ENCODE assay signal across 20 cellular contexts in genomic region chr10:90658791-90659190, GRCh38.
A peak's percentile ranks its signal among the peaks of the same experiment; 100 is the strongest.
DNase-seq lines count a peak whose midpoint lies in the region; ATAC-seq, FAIRE-seq and TF ChIP-seq lines count a peak whose summit lies in the region.
"Had no signal": no experiment of that assay in that cellular context is flagged by ENCODE, and none has a peak within 500 bp of the region (broad histone marks: within the 10 kb centered on the region; RNA-seq: fewer than 3 reads in every experiment).

No MANE protein-coding gene starts in this region.

- no peaks in the 10 kb centered on the region for H3K27me3 ChIP-seq in Caco-2 (replicated peaks; ENCODE audit: control insufficient read depth, insufficient read depth, low read length)
- no peaks in the 10 kb centered on the region for H3K27me3 ChIP-seq in brain microvascular endothelial cell (replicated peaks)
- no peaks in the 10 kb centered on the region for H3K27me3 ChIP-seq in keratinocyte (ENCODE audit: control insufficient read depth, extremely low read depth, insufficient read depth, low read length)
- H3K27me3 ChIP-seq: hepatocyte, pancreas, SJSA1, tibial artery had no signal

- dilution Hi-C loops in keratinocyte (cut with MboI; ENCODE audit: extremely low pct_ligation_motif_present, low sequenced_read_pairs): no loop called here

- CTCF ChIA-PET in Caco-2 (lab: Charles Lee) (no interaction called here), T-cell (lab: Charles Lee) (no interaction called here)

- H3K27me3 Mint-ChIP-seq in Caco-2 (ENCODE audit: insufficient read depth, unreplicated experiment) (peaks cover 5% of the 10 kb centered on the region), T-cell (peaks cover 0 to 5% of the 10 kb centered on the region in 2 donors)
- H3K27me3 Mint-ChIP-seq in activated T-cell treated with anti-CD3 and anti-CD28 coated beads, Interleukin-2, amount 50 U/mL, for 4 hours (ENCODE audit: low read depth): peaks cover 4% of the 10 kb centered on the region

- H4K20me1 ChIP-seq in keratinocyte (ENCODE audit: control insufficient read depth, extremely low read depth, insufficient read depth, low read length): no peaks in the 10 kb centered on the region

- no peaks in the 10 kb centered on the region for H3K4me1 Mint-ChIP-seq in Caco-2 (ENCODE audit: low read depth, unreplicated experiment)
- H3K4me1 Mint-ChIP-seq in activated T-cell treated with anti-CD3 and anti-CD28 coated beads, Interleukin-2, amount 50 U/mL, for 4 hours (ENCODE audit: low read depth): no peaks in the 10 kb centered on the region
- no peaks in the 10 kb centered on the region for H3K4me1 Mint-ChIP-seq in T-cell
- H3K4me1 Mint-ChIP-seq: activated naive CD4-positive, alpha-beta T cell treated with anti-CD3 and anti-CD28 coated beads, Interleukin-2, amount 10 ng/mL, durations not matched to agents 7 days and 5 days; B cell; stimulated activated effector memory CD8-positive, alpha-beta T cell treated with anti-CD3 and anti-CD28 coated beads, Interleukin-12 subunit alpha, Interleukin-12 subunit beta, amount 100 ng/mL, for 72 hours had no signal

- H3K9me3 Mint-ChIP-seq in Caco-2 (ENCODE audit: unreplicated experiment): no peaks in the 10 kb centered on the region
- peaks cover 19% of the 10 kb centered on the region for H3K9me3 Mint-ChIP-seq in activated T-cell treated with anti-CD3 and anti-CD28 coated beads, Interleukin-2, amount 50 U/mL, for 4 hours
- H3K9me3 Mint-ChIP-seq in T-cell: peaks cover 0 to 16% (median 5%) of the 10 kb centered on the region in 3 donors
- H3K9me3 Mint-ChIP-seq: activated naive CD4-positive, alpha-beta T cell treated with anti-CD3 and anti-CD28 coated beads, Interleukin-2, amount 10 ng/mL, durations not matched to agents 7 days and 5 days had no signal

- H3K9me3 ChIP-seq in Caco-2 (no peaks in the 10 kb centered on the region), keratinocyte (ENCODE audit: control insufficient read depth, low read depth, low read length) (no peaks in the 10 kb centered on the region)
- H3K9me3 ChIP-seq: pancreas, SJSA1 had no signal

- DNase-seq in Caco-2 (peak in 1 of 2 experiments; percentile 7), HFF-Myc (ENCODE audit: extremely low read depth, low read depth) (no peak), brain microvascular endothelial cell (no peak), keratinocyte (ENCODE audit: low read depth, low spot score) (no peak), T-cell (no peak)
- no peak for DNase-seq in activated T-cell treated with anti-CD3 and anti-CD28 coated beads, Interleukin-2, amount 50 U/mL, for 4 hours
- DNase-seq in activated T-cell treated with anti-CD3 and anti-CD28 coated beads, Interleukin-2, amount 50 U/mL, for 1 hour: no peak
- DNase-seq: activated CD4-positive, alpha-beta T cell treated with anti-CD3 and anti-CD28 coated beads for 48 hours; activated CD8-positive, alpha-beta memory T cell treated with anti-CD3 and anti-CD28 coated beads, Interleukin-2, amount 50 U/mL, for 4 hours; activated naive CD4-positive, alpha-beta T cell treated with anti-CD3 and anti-CD28 coated beads, Interleukin-2, amount 10 ng/mL, durations not matched to agents 7 days and 5 days; NCI-H1436 treated with DMSO at 0.1 percent for 48 hours; pancreas; tibial artery had no signal

- H3K4me3 ChIP-seq in Caco-2 (ENCODE audit: low read depth, low read length) (no peak overlapping the region), HFF-Myc (replicated peaks; ENCODE audit: low read depth, low read length) (no peak overlapping the region), brain microvascular endothelial cell (ENCODE audit: low read depth, low read length) (no peak overlapping the region), keratinocyte (ENCODE audit: control insufficient read depth in 2 of 3, extremely low read depth in 1 of 3, insufficient read depth in 2 of 3, low read depth in 1 of 3, low read length in 3 of 3) (no peak overlapping the region)
- H3K4me3 ChIP-seq: hepatocyte, pancreas, SJSA1, tibial artery had no signal

- H3K36me3 ChIP-seq in Caco-2 (ENCODE audit: control insufficient read depth, insufficient read depth, low read length) (no peaks in the 10 kb centered on the region), brain microvascular endothelial cell (replicated peaks) (no peaks in the 10 kb centered on the region), keratinocyte (ENCODE audit: control insufficient read depth in 2 of 2, extremely low read depth in 1 of 2, insufficient read depth in 2 of 2, low read length in 2 of 2) (no peaks in the 10 kb centered on the region)
- H3K36me3 ChIP-seq: pancreas, SJSA1, tibial artery had no signal

- no peak for TF ChIP-seq POLR2A in GM18505 (IDR thresholded peaks at IDR 0.05; ENCODE audit: borderline replicate concordance, extremely low read depth, insufficient read depth, insufficient read length)

- no peaks in the 10 kb centered on the region for H3K36me3 Mint-ChIP-seq in Caco-2 (ENCODE audit: insufficient read depth, unreplicated experiment)
- no peaks in the 10 kb centered on the region for H3K36me3 Mint-ChIP-seq in activated T-cell treated with anti-CD3 and anti-CD28 coated beads, Interleukin-2, amount 50 U/mL, for 4 hours (ENCODE audit: insufficient read depth)
- H3K36me3 Mint-ChIP-seq in T-cell: no peaks in the 10 kb centered on the region
- H3K36me3 Mint-ChIP-seq: activated naive CD4-positive, alpha-beta T cell treated with anti-CD3 and anti-CD28 coated beads, Interleukin-2, amount 10 ng/mL, durations not matched to agents 7 days and 5 days; stimulated activated effector memory CD8-positive, alpha-beta T cell treated with anti-CD3 and anti-CD28 coated beads, Interleukin-12 subunit alpha, Interleukin-12 subunit beta, amount 100 ng/mL, for 72 hours had no signal

- no peaks in the 10 kb centered on the region for H3K9me1 ChIP-seq in keratinocyte (ENCODE audit: control insufficient read depth, extremely low read depth, insufficient read depth, low read length)

- no peak overlapping the region for H2AFZ ChIP-seq in keratinocyte (ENCODE audit: control insufficient read depth, low read length)
- H2AFZ ChIP-seq: hepatocyte had no signal

- H3K79me2 ChIP-seq in keratinocyte (ENCODE audit: control insufficient read depth, insufficient read depth, low read length): no peaks in the 10 kb centered on the region
- H3K79me2 ChIP-seq: hepatocyte had no signal

- intact Hi-C loops in Caco-2 (cut with micrococcal nuclease; ENCODE audit: unreplicated experiment): loop anchor here (5.0 kb wide), 1 partner anchor 866 kb away; no protein-coding TSS in a partner anchor

- H3K4me1 ChIP-seq in Caco-2 (no peaks in the 10 kb centered on the region), keratinocyte (ENCODE audit: control insufficient read depth, extremely low read depth, insufficient read depth, low read length) (no peaks in the 10 kb centered on the region)
- H3K4me1 ChIP-seq: pancreas, SJSA1, tibial artery had no signal

- BruUV-seq in Caco-2 (replicated peaks; lab: Mats Ljungman, UMichigan): no TSS peak

- H3K4me3 Mint-ChIP-seq in Caco-2 (ENCODE audit: unreplicated experiment) (no peak overlapping the region), T-cell (no peak overlapping the region)
- no peak overlapping the region for H3K4me3 Mint-ChIP-seq in activated T-cell treated with anti-CD3 and anti-CD28 coated beads, Interleukin-2, amount 50 U/mL, for 4 hours
- H3K4me3 Mint-ChIP-seq: activated naive CD4-positive, alpha-beta T cell treated with anti-CD3 and anti-CD28 coated beads, Interleukin-2, amount 10 ng/mL, durations not matched to agents 7 days and 5 days; B cell; stimulated activated effector memory CD8-positive, alpha-beta T cell treated with anti-CD3 and anti-CD28 coated beads, Interleukin-12 subunit alpha, Interleukin-12 subunit beta, amount 100 ng/mL, for 72 hours had no signal

- H3K27ac ChIP-seq in brain microvascular endothelial cell: no peak overlapping the region
- H3K27ac ChIP-seq in keratinocyte (ENCODE audit: control insufficient read depth, insufficient read depth, low read length): no peak overlapping the region
- H3K27ac ChIP-seq: hepatocyte, HL-60, pancreas, SJSA1, tibial artery had no signal

- FAIRE-seq in keratinocyte (lab: Jason Lieb, UNC): no peak
- FAIRE-seq: astrocyte, pancreas had no signal

- no peak for ATAC-seq in activated T-cell treated with anti-CD3 and anti-CD28 coated beads, Interleukin-2, amount 50 U/mL, for 4 hours
- ATAC-seq in T-cell (replicated peaks in 1 of 4) (no peak), GM18505 (IDR thresholded peaks at IDR 0.05; ENCODE audit: unreplicated experiment) (no peak)
- ATAC-seq: pancreas; stimulated activated effector memory CD8-positive, alpha-beta T cell treated with anti-CD3 and anti-CD28 coated beads, Interleukin-12 subunit alpha, Interleukin-12 subunit beta, amount 100 ng/mL, for 72 hours had no signal

- no peak overlapping the region for H3K9ac ChIP-seq in keratinocyte (ENCODE audit: control insufficient read depth, extremely low read depth, insufficient read depth, low read length)

- no peak overlapping the region for H3K27ac Mint-ChIP-seq in Caco-2 (ENCODE audit: unreplicated experiment)
- no peak overlapping the region for H3K27ac Mint-ChIP-seq in T-cell
- H3K27ac Mint-ChIP-seq: activated naive CD4-positive, alpha-beta T cell treated with anti-CD3 and anti-CD28 coated beads, Interleukin-2, amount 10 ng/mL, durations not matched to agents 7 days and 5 days; B cell; stimulated activated effector memory CD8-positive, alpha-beta T cell treated with anti-CD3 and anti-CD28 coated beads, Interleukin-12 subunit alpha, Interleukin-12 subunit beta, amount 100 ng/mL, for 72 hours had no signal

- H3K4me2 ChIP-seq in keratinocyte (ENCODE audit: control insufficient read depth, extremely low read depth, insufficient read depth, low read depth, low read length): no peak overlapping the region
- H3K4me2 ChIP-seq: hepatocyte had no signal

- in situ Hi-C loops in brain microvascular endothelial cell (cut with HindIII; ENCODE audit: low pct_ligation_motif_present, low sequenced_read_pairs): no loop called here

- POLR2A ChIA-PET in Caco-2 (lab: Charles Lee) (no interaction called here), T-cell (lab: Charles Lee) (no interaction called here)

- TF ChIP-seq CTCF in Caco-2 (IDR thresholded peaks at IDR 0.05; ENCODE audit: insufficient read depth in 1 of 2, low read depth in 1 of 2, low read length in 1 of 2, severe bottlenecking in 1 of 2, unreplicated experiment in 1 of 2): peak; percentile 36 to 46
- TF ChIP-seq CTCF in HFF-Myc (IDR thresholded peaks at IDR 0.05; ENCODE audit: low read depth, low read length, missing control alignments): peak; percentile 40
- peak; percentile 66 for TF ChIP-seq CTCF in brain microvascular endothelial cell (IDR thresholded peaks at IDR 0.05; ENCODE audit: low read depth, low read length, missing control alignments)
- peak; percentile 25 to 69 (median 57) for TF ChIP-seq CTCF in keratinocyte (optimal IDR thresholded peaks at IDR 0.05 in 1 of 3, IDR thresholded peaks at IDR 0.05 in 1 of 3, conservative IDR thresholded peaks at IDR 0.05 in 1 of 3; ENCODE audit: extremely low read depth in 1 of 3, insufficient read depth in 2 of 3, low read length in 3 of 3)
